8 cellular contexts compared by ENCODE assay signal in genomic region chr6:4021133-4021861, GRCh38. TPM values are rescaled to one million over a fixed set of nuclear protein-coding genes. Genes with fewer than 3 reads are reported as not detected.
A peak's percentile ranks its signal among the peaks of the same experiment; 100 is the strongest.
DNase-seq lines count a peak whose midpoint lies in the region; ATAC-seq and TF ChIP-seq lines count a peak whose summit lies in the region.

No MANE protein-coding gene starts in this region.

- peak; percentile 75 to 82 for TF ChIP-seq POLR2A in tibial nerve (IDR thresholded peaks at IDR 0.05)

- peak; percentile 64 for ATAC-seq in HG02763 (IDR thresholded peaks at IDR 0.05; ENCODE audit: unreplicated experiment)

- H3K9me3 ChIP-seq in parathyroid adenoma (ENCODE audit: control insufficient read depth, low read length): no peaks in the 10 kb centered on the region
- H3K9me3 ChIP-seq in tibial nerve: no peaks in the 10 kb centered on the region

- H3K27ac ChIP-seq in adipose tissue (ENCODE audit: low read depth, low read length) (peak overlapping the region; percentile 36), parathyroid adenoma (peak overlapping the region; percentile 96), tibial nerve (peak overlapping the region; percentile 93 to 99 (median 96))

- no peaks in the 10 kb centered on the region for H3K36me3 ChIP-seq in parathyroid adenoma (ENCODE audit: control insufficient read depth, insufficient read depth, low read length)
- no peaks in the 10 kb centered on the region for H3K36me3 ChIP-seq in tibial nerve

- peak overlapping the region; percentile 92 for H3K4me2 ChIP-seq in parathyroid adenoma (ENCODE audit: low read length)

- H3K4me1 ChIP-seq in parathyroid adenoma: peaks cover 9% of the 10 kb centered on the region
- peaks cover 0 to 74% (median 53%) of the 10 kb centered on the region in 4 donors for H3K4me1 ChIP-seq in tibial nerve

- H3K79me2 ChIP-seq in parathyroid adenoma: peaks cover 31% of the 10 kb centered on the region

- TF ChIP-seq CTCF in GM12873 (IDR thresholded peaks at IDR 0.05; ENCODE audit: insufficient read depth, low read depth, low read length, missing control alignments) (peak; percentile 47), parathyroid adenoma (IDR thresholded peaks at IDR 0.05) (peak; percentile 45), tibial nerve (IDR thresholded peaks at IDR 0.05) (peak; percentile 21 to 57 (median 34))

- peak; percentile 91 to 94 for TF ChIP-seq EP300 in tibial nerve (IDR thresholded peaks at IDR 0.05)

- H3K4me3 ChIP-seq in parathyroid adenoma (ENCODE audit: low read depth, low read length) (peak overlapping the region; percentile 91), tibial nerve (peak overlapping the region; percentile 82 to 98 (median 85))

- peak overlapping the region; percentile 86 for H3K9ac ChIP-seq in parathyroid adenoma

- intact Hi-C loops in cardiac septum (cut with DNase I): no loop called here

- 0% methylated on average over 61 to 65 of the region's 65 CpGs for WGBS in adipose tissue, 3 donors
- 0% methylated on average over 21 to 51 of the region's 65 CpGs for WGBS in tibial nerve, 2 donors

- peak overlapping the region; percentile 92 for H2AFZ ChIP-seq in parathyroid adenoma

- DNase-seq in NCI-H1417 (lab: John Stamatoyannopoulos, UW) (peak; percentile 94 to 97 (median 94)), SW480 (ENCODE audit: low spot score) (peak; percentile 96), cardiac septum (ENCODE audit: low spot score) (peak; percentile 97), tibial nerve (ENCODE audit: low spot score in 2 of 2) (peak; percentile 88 to 90)

- no peaks in the 10 kb centered on the region for H3K27me3 ChIP-seq in parathyroid adenoma (ENCODE audit: control insufficient read depth, insufficient read depth, low read length)
- H3K27me3 ChIP-seq in tibial nerve: no peaks in the 10 kb centered on the region

RNA-seq across cellular contexts. Expression of gene FAM217A, which starts 57.6 kb away (rescaled TPM):
- under 1 TPM in 2 of 3 donors, not detected in 1; 0.11 to 0.31 TPM for polyA plus RNA-seq in adipose tissue
- total RNA-seq in cardiac septum: not detected
- not detected for total RNA-seq in tibial nerve

Comparison
In these comparisons a context has a peak if more than half of its experiments do, and no peak if none do; other contexts are left out.
1. Peak in every context shown above with its lines: DNase-seq, ATAC-seq, H3K4me3 ChIP-seq and H3K27ac ChIP-seq.
2. H3K27ac ChIP-seq: peak in every context shown above with its lines; median percentile 96 in tibial nerve; 96 in parathyroid adenoma; 36 in adipose tissue.